ENCODE assay signal across 1 cellular context in the genomic region with DNA sequence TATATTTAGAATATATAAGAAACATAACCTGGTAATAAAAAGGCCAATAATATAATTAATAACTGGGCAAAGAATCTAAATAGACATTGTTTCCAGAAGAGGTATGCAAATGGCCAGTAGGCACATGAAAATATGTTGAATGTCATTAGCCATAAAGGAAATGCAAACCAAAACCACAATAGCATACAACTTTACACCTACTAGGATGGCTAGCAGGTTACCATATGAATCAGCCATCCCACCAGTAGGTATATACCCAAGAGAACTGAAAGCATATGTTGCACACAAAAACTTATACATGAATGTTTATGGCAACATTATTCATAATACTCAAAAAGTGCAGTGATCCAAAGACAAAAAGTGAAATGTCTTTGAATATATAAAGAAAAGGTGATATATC.
TF ChIP-seq lines count a peak whose summit lies in the region.

No MANE protein-coding gene starts in this region.

TF ChIP-seq in GM12878, 131 proteins besides CTCF, POLR2A, EP300 and RAD21:
- peak; percentile 54 for TF ChIP-seq RUNX3 (IDR thresholded peaks at IDR 0.05; ENCODE audit: low read length)
- TF ChIP-seq SIX5 (IDR thresholded peaks at IDR 0.05; ENCODE audit: low read depth, low read length, severe bottlenecking), result no peak
- 0 out of 2 replicates have a peak, but pooled peaks have one; percentile 21 for TF ChIP-seq JUNB (IDR thresholded peaks at IDR 0.05)
- TF ChIP-seq MEF2B (IDR thresholded peaks at IDR 0.05; ENCODE audit: partially characterized antibody, poor library complexity, severe bottlenecking), result peak; percentile 21
- TF ChIP-seq, protein P1, sequence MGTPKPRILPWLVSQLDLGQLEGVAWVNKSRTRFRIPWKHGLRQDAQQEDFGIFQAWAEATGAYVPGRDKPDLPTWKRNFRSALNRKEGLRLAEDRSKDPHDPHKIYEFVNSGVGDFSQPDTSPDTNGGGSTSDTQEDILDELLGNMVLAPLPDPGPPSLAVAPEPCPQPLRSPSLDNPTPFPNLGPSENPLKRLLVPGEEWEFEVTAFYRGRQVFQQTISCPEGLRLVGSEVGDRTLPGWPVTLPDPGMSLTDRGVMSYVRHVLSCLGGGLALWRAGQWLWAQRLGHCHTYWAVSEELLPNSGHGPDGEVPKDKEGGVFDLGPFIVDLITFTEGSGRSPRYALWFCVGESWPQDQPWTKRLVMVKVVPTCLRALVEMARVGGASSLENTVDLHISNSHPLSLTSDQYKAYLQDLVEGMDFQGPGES (IDR thresholded peaks at IDR 0.05), result no peak
- TF ChIP-seq NFXL1 (IDR thresholded peaks at IDR 0.05; ENCODE audit: borderline replicate concordance), result no peak
